Comparison of ENCODE assay signal across 16 cellular contexts in the genomic region with DNA sequence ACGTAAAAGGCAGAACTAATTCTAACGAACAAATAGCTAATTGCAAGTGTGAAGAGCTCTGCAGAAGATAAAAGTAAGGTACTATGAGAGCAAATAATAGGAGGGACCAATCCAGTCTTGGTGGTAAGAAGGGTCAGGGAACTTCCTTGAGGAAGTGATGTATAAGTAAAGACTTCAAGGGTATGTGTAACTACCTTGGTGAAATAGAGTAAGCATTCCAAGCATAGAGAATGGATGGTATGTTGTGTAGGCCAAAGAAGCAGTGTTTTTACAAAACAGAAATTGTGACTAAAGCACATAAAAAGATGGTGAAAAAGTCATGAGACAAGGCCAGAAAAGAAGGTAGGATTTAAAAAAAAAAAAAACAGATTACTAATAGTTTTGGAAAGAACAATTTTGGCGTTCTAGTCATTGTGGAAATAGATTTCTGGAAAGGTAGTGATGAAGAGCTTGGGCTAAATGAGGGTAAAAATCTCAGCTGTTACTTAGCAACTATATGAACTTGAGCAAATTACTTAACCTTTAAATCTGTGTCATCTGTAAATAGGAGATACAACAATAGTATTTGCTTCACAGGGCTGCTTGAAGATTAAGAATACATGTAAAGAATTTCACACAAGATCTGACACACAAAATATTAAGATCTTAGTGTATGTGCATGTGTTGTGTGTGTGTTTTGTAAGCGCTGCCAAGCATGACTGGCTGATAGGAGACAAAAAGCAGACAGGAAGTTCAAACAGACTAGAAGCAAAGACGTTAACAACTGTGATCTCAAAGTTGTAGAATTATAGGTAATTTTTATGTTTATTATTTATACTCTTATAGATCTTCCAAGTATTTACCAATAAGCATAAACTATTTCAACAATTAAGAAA.
DNase-seq lines count a peak whose midpoint lies in the region; ATAC-seq, FAIRE-seq and TF ChIP-seq lines count a peak whose summit lies in the region.
"Had no signal": no experiment of that assay in that cellular context is flagged by ENCODE, and none has a peak within 500 bp of the region (broad histone marks: within the 10 kb centered on the region; RNA-seq: fewer than 3 reads in every experiment).

No MANE protein-coding gene starts in this region.

- FAIRE-seq in RCC 7860 (lab: Jason Lieb, UNC), result no peak
- FAIRE-seq: colon had no signal

- H3K36me3 Mint-ChIP-seq in endothelial cell (ENCODE audit: low read depth, unreplicated experiment), result peaks cover 2% of the 10 kb centered on the region
- no peaks in the 10 kb centered on the region for H3K36me3 Mint-ChIP-seq in natural killer cell treated with Interleukin-12 subunit alpha and Interleukin-12 subunit beta and Interleukin-15 and Interleukin-18, amount 100 ng/mL, for 72 hours
- no peaks in the 10 kb centered on the region for H3K36me3 Mint-ChIP-seq in activated CD4-positive, alpha-beta memory T cell treated with anti-CD3 and anti-CD28 coated beads, Interleukin-2, amount 10 ng/mL, durations not matched to agents 7 days and 5 days (ENCODE audit: low read depth)

- DNase-seq in EH (ENCODE audit: low read depth) (peak; percentile 81), RCC 7860 (ENCODE audit: low spot score) (peak; percentile 81), endothelial cell (ENCODE audit: low spot score) (no peak)
- no peak for DNase-seq in natural killer cell treated with Interleukin-12 subunit alpha and Interleukin-12 subunit beta and Interleukin-15 and Interleukin-18, amount 100 ng/mL, for 72 hours (ENCODE audit: low spot score)
- DNase-seq in activated CD4-positive, alpha-beta memory T cell treated with anti-CD3 and anti-CD28 coated beads, Interleukin-2, amount 10 ng/mL, durations not matched to agents 7 days and 5 days, result no peak
- no peak for DNase-seq in stimulated activated CD4-positive, alpha-beta T cell treated with anti-CD3 and anti-CD28 coated beads, Interleukin-4, amount 100 ng/mL, for 1 hour
- DNase-seq: activated naive CD4-positive, alpha-beta T cell; glutamatergic neuron; GOT3; lower lobe of right lung; NCI-H187; retina; T-helper 17 cell had no signal

- no peaks in the 10 kb centered on the region for H3K9me3 Mint-ChIP-seq in endothelial cell (ENCODE audit: unreplicated experiment)
- H3K9me3 Mint-ChIP-seq in natural killer cell treated with Interleukin-12 subunit alpha and Interleukin-12 subunit beta and Interleukin-15 and Interleukin-18, amount 100 ng/mL, for 72 hours, result no peaks in the 10 kb centered on the region
- no peaks in the 10 kb centered on the region for H3K9me3 Mint-ChIP-seq in activated CD4-positive, alpha-beta memory T cell treated with anti-CD3 and anti-CD28 coated beads, Interleukin-2, amount 10 ng/mL, durations not matched to agents 7 days and 5 days

- POLR2A ChIA-PET in activated CD4-positive, alpha-beta memory T cell treated with anti-CD3 and anti-CD28 coated beads, Interleukin-2, amount 10 ng/mL, durations not matched to agents 7 days and 5 days (lab: Charles Lee), result no interaction called here

- no peak overlapping the region for H3K4me3 Mint-ChIP-seq in endothelial cell (ENCODE audit: unreplicated experiment)
- H3K4me3 Mint-ChIP-seq in natural killer cell treated with Interleukin-12 subunit alpha and Interleukin-12 subunit beta and Interleukin-15 and Interleukin-18, amount 100 ng/mL, for 72 hours, result no peak overlapping the region
- no peak overlapping the region for H3K4me3 Mint-ChIP-seq in activated CD4-positive, alpha-beta memory T cell treated with anti-CD3 and anti-CD28 coated beads, Interleukin-2, amount 10 ng/mL, durations not matched to agents 7 days and 5 days
- H3K4me3 Mint-ChIP-seq: T-helper 17 cell had no signal

- TF ChIP-seq CTCF in endothelial cell (IDR thresholded peaks at IDR 0.05; ENCODE audit: unreplicated experiment), result no peak

- peaks cover 34% of the 10 kb centered on the region for H3K4me1 Mint-ChIP-seq in endothelial cell (ENCODE audit: unreplicated experiment)
- H3K4me1 Mint-ChIP-seq in natural killer cell treated with Interleukin-12 subunit alpha and Interleukin-12 subunit beta and Interleukin-15 and Interleukin-18, amount 100 ng/mL, for 72 hours (ENCODE audit: low read depth in 2 of 2), result peaks cover 26 to 32% of the 10 kb centered on the region in 2 donors
- no peaks in the 10 kb centered on the region for H3K4me1 Mint-ChIP-seq in activated CD4-positive, alpha-beta memory T cell treated with anti-CD3 and anti-CD28 coated beads, Interleukin-2, amount 10 ng/mL, durations not matched to agents 7 days and 5 days

- CTCF ChIA-PET in activated CD4-positive, alpha-beta memory T cell treated with anti-CD3 and anti-CD28 coated beads, Interleukin-2, amount 10 ng/mL, durations not matched to agents 7 days and 5 days (lab: Charles Lee), result no interaction called here

- H3K27ac Mint-ChIP-seq in endothelial cell (ENCODE audit: unreplicated experiment), result peak overlapping the region; percentile 76
- H3K27ac Mint-ChIP-seq in natural killer cell treated with Interleukin-12 subunit alpha and Interleukin-12 subunit beta and Interleukin-15 and Interleukin-18, amount 100 ng/mL, for 72 hours, result peak overlapping the region; percentile 3 to 4
- H3K27ac Mint-ChIP-seq in activated CD4-positive, alpha-beta memory T cell treated with anti-CD3 and anti-CD28 coated beads, Interleukin-2, amount 10 ng/mL, durations not matched to agents 7 days and 5 days, result no peak overlapping the region
- H3K27ac Mint-ChIP-seq: T-helper 17 cell had no signal

- no peak for ATAC-seq in natural killer cell treated with Interleukin-12 subunit alpha and Interleukin-12 subunit beta and Interleukin-15 and Interleukin-18, amount 100 ng/mL, for 72 hours
- ATAC-seq in HG03280 (IDR thresholded peaks at IDR 0.05; ENCODE audit: unreplicated experiment) (no peak), GM18517 (IDR thresholded peaks at IDR 0.05; ENCODE audit: unreplicated experiment) (no peak)
- ATAC-seq: lower lobe of right lung, T-helper 17 cell had no signal

- H3K27me3 Mint-ChIP-seq in endothelial cell (ENCODE audit: unreplicated experiment), result peaks cover under 1% of the 10 kb centered on the region
- H3K27me3 Mint-ChIP-seq in natural killer cell treated with Interleukin-12 subunit alpha and Interleukin-12 subunit beta and Interleukin-15 and Interleukin-18, amount 100 ng/mL, for 72 hours, result no peaks in the 10 kb centered on the region
- peaks cover 3% of the 10 kb centered on the region for H3K27me3 Mint-ChIP-seq in activated CD4-positive, alpha-beta memory T cell treated with anti-CD3 and anti-CD28 coated beads, Interleukin-2, amount 10 ng/mL, durations not matched to agents 7 days and 5 days

Comparison
In these comparisons a context has a peak if more than half of its experiments do, and no peak if none do; other contexts are left out.
1. DNase-seq: peak in EH (single experiment) and RCC 7860 (single experiment); none in endothelial cell (single experiment), natural killer cell treated with Interleukin-12 subunit alpha and Interleukin-12 subunit beta and Interleukin-15 and Interleukin-18, amount 100 ng/mL, for 72 hours (single experiment), activated CD4-positive, alpha-beta memory T cell treated with anti-CD3 and anti-CD28 coated beads, Interleukin-2, amount 10 ng/mL, durations not matched to agents 7 days and 5 days (single experiment) and stimulated activated CD4-positive, alpha-beta T cell treated with anti-CD3 and anti-CD28 coated beads, Interleukin-4, amount 100 ng/mL, for 1 hour (single experiment).